Comparison of ENCODE assay signal across 10 cellular contexts in the genomic region with DNA sequence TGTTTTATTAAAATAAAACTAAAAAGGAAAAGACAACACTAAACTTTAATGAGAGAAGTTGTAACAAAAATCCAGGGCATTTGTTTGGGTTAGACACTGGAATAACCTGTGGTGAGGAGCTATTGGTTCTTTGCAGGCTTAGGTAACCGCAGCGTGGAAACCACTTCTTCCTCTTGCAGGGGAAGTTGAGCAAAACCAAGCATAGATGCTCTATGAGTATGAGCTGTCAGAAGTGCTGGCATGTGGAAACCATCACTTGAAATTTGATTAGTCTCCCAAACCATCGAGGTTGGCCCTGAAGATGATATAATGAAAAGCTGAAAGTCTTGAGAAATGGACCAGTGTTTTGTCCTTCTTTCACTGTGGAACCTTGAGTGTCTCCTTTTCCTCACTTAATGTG.
DNase-seq lines count a peak whose midpoint lies in the region; ATAC-seq and TF ChIP-seq lines count a peak whose summit lies in the region.
"Had no signal": no experiment of that assay in that cellular context is flagged by ENCODE, and none has a peak within 500 bp of the region (broad histone marks: within the 10 kb centered on the region; RNA-seq: fewer than 3 reads in every experiment).

No MANE protein-coding gene starts in this region.

- no peaks in the 10 kb centered on the region for H3K4me1 Mint-ChIP-seq in activated T-helper 17 cell treated with anti-CD3 and anti-CD28 coated beads, Interleukin-2, amount 50 U/mL, for 72 hours
- H3K4me1 Mint-ChIP-seq in Caco-2 (ENCODE audit: low read depth, unreplicated experiment), result no peaks in the 10 kb centered on the region

- POLR2A ChIA-PET in Caco-2 (lab: Charles Lee), result no interaction called here

- ATAC-seq in GM18502 (IDR thresholded peaks at IDR 0.05; ENCODE audit: poor library complexity, unreplicated experiment), result peak; percentile 90
- peak; percentile 91 for ATAC-seq in HG03432 (IDR thresholded peaks at IDR 0.05; ENCODE audit: unreplicated experiment)
- peak; percentile 66 for ATAC-seq in activated T-helper 17 cell treated with anti-CD3 and anti-CD28 coated beads, Interleukin-2, amount 50 U/mL, for 72 hours (replicated peaks)
- ATAC-seq in HG02884 (IDR thresholded peaks at IDR 0.05; ENCODE audit: unreplicated experiment), result no peak

- H3F3A ChIP-seq in MM.1S (ENCODE audit: insufficient read depth, low read length), result no peaks in the 10 kb centered on the region

- H3K9me3 ChIP-seq in Caco-2 (no peaks in the 10 kb centered on the region), MM.1S (replicated peaks; ENCODE audit: insufficient read depth, low read length) (no peaks in the 10 kb centered on the region)

- H2AFZ ChIP-seq in MM.1S (ENCODE audit: low read length), result no peak overlapping the region

- no peaks in the 10 kb centered on the region for H3K79me2 ChIP-seq in MM.1S (ENCODE audit: low read length)

- DNase-seq in AG09309 (ENCODE audit: low read depth) (peak; percentile 11), DMS53 treated with DMSO at 0.1 percent for 48 hours (lab: John Stamatoyannopoulos, UW; ENCODE audit: unreplicated experiment) (no peak), Caco-2 (no peak), MM.1S (no peak)
- DNase-seq: NCI-H1417 treated with DMSO at 0.1 percent for 48 hours, trophoblast cell had no signal

- intact Hi-C loops in Caco-2 (cut with micrococcal nuclease; ENCODE audit: unreplicated experiment), result no loop called here

- H3K4me3 ChIP-seq in AG09309 (ENCODE audit: control insufficient read depth, low read depth, low read length) (no peak overlapping the region), Caco-2 (ENCODE audit: low read depth, low read length) (no peak overlapping the region), MM.1S (ENCODE audit: low read length) (no peak overlapping the region)

- TF ChIP-seq CTCF in AG09309 (IDR thresholded peaks at IDR 0.05; ENCODE audit: control insufficient read depth, insufficient read depth, low read depth, low read length, missing control alignments) (no peak), Caco-2 (IDR thresholded peaks at IDR 0.05; ENCODE audit: insufficient read depth in 1 of 2, low read depth in 1 of 2, low read length in 1 of 2, severe bottlenecking in 1 of 2, unreplicated experiment in 1 of 2) (no peak), MM.1S (IDR thresholded peaks at IDR 0.05; ENCODE audit: low read length) (no peak)

- H3K36me3 Mint-ChIP-seq in activated T-helper 17 cell treated with anti-CD3 and anti-CD28 coated beads, Interleukin-2, amount 50 U/mL, for 72 hours (ENCODE audit: low read depth), result no peaks in the 10 kb centered on the region
- no peaks in the 10 kb centered on the region for H3K36me3 Mint-ChIP-seq in Caco-2 (ENCODE audit: insufficient read depth, unreplicated experiment)

- H3K36me3 ChIP-seq in Caco-2 (ENCODE audit: control insufficient read depth, insufficient read depth, low read length) (no peaks in the 10 kb centered on the region), MM.1S (replicated peaks; ENCODE audit: insufficient read depth, low read length) (no peaks in the 10 kb centered on the region)

- no peaks in the 10 kb centered on the region for H3K4me1 ChIP-seq in Caco-2
- H3K4me1 ChIP-seq in MM.1S (ENCODE audit: low read length), result no peaks in the 10 kb centered on the region

- no peak overlapping the region for H3K27ac Mint-ChIP-seq in activated T-helper 17 cell treated with anti-CD3 and anti-CD28 coated beads, Interleukin-2, amount 50 U/mL, for 72 hours
- H3K27ac Mint-ChIP-seq in Caco-2 (ENCODE audit: unreplicated experiment), result no peak overlapping the region

- no peak overlapping the region for H3K4me3 Mint-ChIP-seq in activated T-helper 17 cell treated with anti-CD3 and anti-CD28 coated beads, Interleukin-2, amount 50 U/mL, for 72 hours
- no peak overlapping the region for H3K4me3 Mint-ChIP-seq in Caco-2 (ENCODE audit: unreplicated experiment)

- H4K20me1 ChIP-seq in MM.1S (ENCODE audit: insufficient read depth, low read length), result no peaks in the 10 kb centered on the region

- H3K27me3 ChIP-seq in Caco-2 (replicated peaks; ENCODE audit: control insufficient read depth, insufficient read depth, low read length) (no peaks in the 10 kb centered on the region), MM.1S (replicated peaks; ENCODE audit: insufficient read depth, low read length) (no peaks in the 10 kb centered on the region)

- H3K27me3 Mint-ChIP-seq in activated T-helper 17 cell treated with anti-CD3 and anti-CD28 coated beads, Interleukin-2, amount 50 U/mL, for 72 hours, result no peaks in the 10 kb centered on the region
- no peaks in the 10 kb centered on the region for H3K27me3 Mint-ChIP-seq in Caco-2 (ENCODE audit: insufficient read depth, unreplicated experiment)

- H3K27ac ChIP-seq in MM.1S (ENCODE audit: low read length), result no peak overlapping the region

- H3K9me2 ChIP-seq in MM.1S (replicated peaks; ENCODE audit: insufficient read depth, low read length), result no peaks in the 10 kb centered on the region

- H3K9me3 Mint-ChIP-seq in activated T-helper 17 cell treated with anti-CD3 and anti-CD28 coated beads, Interleukin-2, amount 50 U/mL, for 72 hours, result peaks cover 6% of the 10 kb centered on the region
- no peaks in the 10 kb centered on the region for H3K9me3 Mint-ChIP-seq in Caco-2 (ENCODE audit: unreplicated experiment)

- CTCF ChIA-PET in Caco-2 (lab: Charles Lee), result no interaction called here

- BruUV-seq in Caco-2 (replicated peaks; lab: Mats Ljungman, UMichigan), result no TSS peak

- H3K9ac ChIP-seq in MM.1S (ENCODE audit: low read length), result no peak overlapping the region

- no peak overlapping the region for H3K4me2 ChIP-seq in MM.1S (ENCODE audit: low read depth, low read length)
